In genomic region chr4:133320576-133321170, GRCh38 we compare ENCODE assay signal across 8 cellular contexts.
DNase-seq lines count a peak whose midpoint lies in the region; ATAC-seq and TF ChIP-seq lines count a peak whose summit lies in the region.

No MANE protein-coding gene starts in this region.

- no peak overlapping the region for H3K27ac ChIP-seq in dorsolateral prefrontal cortex

- TF ChIP-seq CTCF in dorsolateral prefrontal cortex (IDR thresholded peaks at IDR 0.05 in 54 of 56, conservative IDR thresholded peaks at IDR 0.05 in 2 of 56; ENCODE audit: low read depth in 1 of 56, partially characterized antibody in 56 of 56), result peak in 54 of 56 donors; percentile 33 to 74 (median 60)
- peak; percentile 80 for TF ChIP-seq CTCF in osteocyte (IDR thresholded peaks at IDR 0.05)

- no peaks in the 10 kb centered on the region for H3K4me1 Mint-ChIP-seq in osteocyte (ENCODE audit: unreplicated experiment)

- H3K27me3 Mint-ChIP-seq in osteocyte (ENCODE audit: unreplicated experiment), result no peaks in the 10 kb centered on the region

- in situ Hi-C loops in ACHN (cut with HindIII; ENCODE audit: low pct_ligation_motif_present, low pct_unique_long_range_greater_than_20kb, low sequenced_read_pairs), result no loop called here

- intact Hi-C loops in dorsolateral prefrontal cortex (cut with DNase I), result no loop called here

- H3K4me3 ChIP-seq in dorsolateral prefrontal cortex, result no peak overlapping the region

- no peaks in the 10 kb centered on the region for H3K9me3 Mint-ChIP-seq in osteocyte (ENCODE audit: unreplicated experiment)

- DNase-seq in ACHN (peak; percentile 41), NCI-H460 (ENCODE audit: extremely low read depth, low read depth) (peak; percentile 42), dorsolateral prefrontal cortex (no peak), osteocyte (ENCODE audit: extremely low spot score, unreplicated experiment) (no peak)
- no peak for DNase-seq in stimulated activated naive CD4-positive, alpha-beta T cell (lab: John Stamatoyannopoulos, UW)
- no peak for DNase-seq in activated CD4-positive, alpha-beta T cell treated with anti-CD3 and anti-CD28 coated beads for 4 hours

- no peak overlapping the region for H3K4me3 Mint-ChIP-seq in osteocyte (ENCODE audit: unreplicated experiment)

- no peak overlapping the region for H3K27ac Mint-ChIP-seq in osteocyte (ENCODE audit: unreplicated experiment)

- no peaks in the 10 kb centered on the region for H3K27me3 ChIP-seq in dorsolateral prefrontal cortex

- ATAC-seq in GM18505 (IDR thresholded peaks at IDR 0.05; ENCODE audit: unreplicated experiment) (peak; percentile 87), HG03025 (IDR thresholded peaks at IDR 0.05; ENCODE audit: low FRiP score, unreplicated experiment) (peak; percentile 87)

- H3K36me3 Mint-ChIP-seq in osteocyte (ENCODE audit: unreplicated experiment), result no peaks in the 10 kb centered on the region

- no peak for TF ChIP-seq POLR2A in GM18505 (IDR thresholded peaks at IDR 0.05; ENCODE audit: borderline replicate concordance, extremely low read depth, insufficient read depth, insufficient read length)

Comparison
In these comparisons a context has a peak if more than half of its experiments do, and no peak if none do; other contexts are left out.
1. DNase-seq: peak in ACHN (single experiment) and NCI-H460 (single experiment); none in dorsolateral prefrontal cortex (0 of 10), osteocyte (single experiment), stimulated activated naive CD4-positive, alpha-beta T cell (0 of 6) and activated CD4-positive, alpha-beta T cell treated with anti-CD3 and anti-CD28 coated beads for 4 hours (0 of 2).